ENCODE assay signal across 8 cellular contexts in the genomic region with DNA sequence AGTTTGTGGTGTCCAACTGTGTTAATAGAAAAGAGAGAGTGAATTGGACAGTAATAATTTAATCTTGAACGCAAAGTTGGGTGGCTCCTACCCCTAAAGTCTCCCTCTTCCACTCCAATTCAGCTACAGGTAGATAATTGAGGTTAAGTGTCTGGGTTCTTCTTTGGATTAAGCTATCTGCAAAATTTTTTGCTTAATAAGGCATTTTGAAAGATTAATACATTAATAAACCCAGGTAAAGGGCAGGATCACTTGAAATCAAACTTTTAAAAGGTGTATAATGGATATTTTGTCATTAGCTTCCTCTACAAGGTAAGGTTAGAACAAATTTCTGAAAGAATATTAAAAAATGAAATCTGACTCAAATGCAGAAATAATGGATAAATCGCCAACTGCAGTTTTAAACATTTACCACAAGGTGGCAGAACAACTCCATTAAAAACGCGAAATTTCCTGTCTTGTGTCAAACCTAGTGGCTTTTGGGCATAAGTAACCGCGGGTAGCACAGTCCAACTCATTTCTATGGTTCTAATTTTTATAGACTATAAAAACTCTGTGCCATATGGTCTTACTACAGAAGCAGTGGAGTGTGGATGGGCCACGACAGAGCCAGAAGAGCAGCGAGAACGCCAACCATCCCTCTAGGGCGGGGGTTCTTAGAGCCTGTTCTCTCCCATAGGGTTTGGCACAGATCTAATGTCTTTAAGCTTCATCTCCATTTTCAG.
DNase-seq lines count a peak whose midpoint lies in the region; ATAC-seq, FAIRE-seq and TF ChIP-seq lines count a peak whose summit lies in the region.

No MANE protein-coding gene starts in this region.

- H3K4me2 ChIP-seq in astrocyte (ENCODE audit: low read length), result no peak overlapping the region

- no peaks in the 10 kb centered on the region for H3K36me3 Mint-ChIP-seq in astrocyte (ENCODE audit: low read depth, unreplicated experiment)

- peak; percentile 63 for DNase-seq in AG20443 (ENCODE audit: low spot score)
- no peak for DNase-seq in GM18507 (ENCODE audit: extremely low spot score, insufficient read length, low read depth)
- DNase-seq in NCI-H2227 treated with DMSO at 0.1 percent for 48 hours (lab: John Stamatoyannopoulos, UW), result peak; percentile 22
- DNase-seq in astrocyte (ENCODE audit: low read depth), result peak; percentile 42
- DNase-seq in right cardiac atrium, result no peak
- DNase-seq in sigmoid colon, result no peak
- no peak for DNase-seq in stimulated activated naive CD4-positive, alpha-beta T cell treated with Interleukin-2 at 50 U/mL for 16 hours (lab: John Stamatoyannopoulos, UW)

- H3K4me3 Mint-ChIP-seq in astrocyte (ENCODE audit: unreplicated experiment), result no peak overlapping the region

- H3K79me2 ChIP-seq in astrocyte (ENCODE audit: insufficient read depth, low read length), result no peaks in the 10 kb centered on the region

- H3K27me3 ChIP-seq in astrocyte (ENCODE audit: insufficient read depth, low read length) (no peaks in the 10 kb centered on the region), right cardiac atrium (ENCODE audit: control insufficient read depth, insufficient read depth) (no peaks in the 10 kb centered on the region), sigmoid colon (no peaks in the 10 kb centered on the region)

- H3K27ac ChIP-seq in astrocyte (ENCODE audit: low read depth, low read length) (no peak overlapping the region), right cardiac atrium (ENCODE audit: low read length) (no peak overlapping the region), sigmoid colon (no peak overlapping the region)

- H3K36me3 ChIP-seq in astrocyte (ENCODE audit: insufficient read depth, low read length) (peaks cover 2% of the 10 kb centered on the region), sigmoid colon (no peaks in the 10 kb centered on the region)

- no peak for TF ChIP-seq EP300 in sigmoid colon (IDR thresholded peaks at IDR 0.05)

- peak overlapping the region; percentile 70 for H3K27ac Mint-ChIP-seq in astrocyte (ENCODE audit: unreplicated experiment)

- H4K20me1 ChIP-seq in astrocyte (ENCODE audit: insufficient read depth, low read length), result no peaks in the 10 kb centered on the region

- H3K9me3 ChIP-seq in astrocyte (ENCODE audit: insufficient read depth, low read depth, low read length) (no peaks in the 10 kb centered on the region), right cardiac atrium (ENCODE audit: control insufficient read depth, low read length) (no peaks in the 10 kb centered on the region), sigmoid colon (no peaks in the 10 kb centered on the region)

- no peak overlapping the region for H3K9ac ChIP-seq in astrocyte (ENCODE audit: low read length)

- WGBS in right cardiac atrium, result 22% methylated on average over 10 of the region's 10 CpGs
- WGBS in sigmoid colon, 2 donors, result 35 to 36% methylated on average over 10 of the region's 10 CpGs

- peaks cover 10% of the 10 kb centered on the region for H3K4me1 Mint-ChIP-seq in astrocyte (ENCODE audit: low read depth, unreplicated experiment)

- H3K4me1 ChIP-seq in astrocyte (ENCODE audit: insufficient read depth, low read length) (peaks cover 12% of the 10 kb centered on the region), right cardiac atrium (ENCODE audit: control insufficient read depth, insufficient read depth, low read length) (no peaks in the 10 kb centered on the region), sigmoid colon (no peaks in the 10 kb centered on the region)

- intact Hi-C loops in right cardiac atrium (cut with DNase I) (loop anchor here in 3 of 4 donors (2.0 to 10.0 kb wide), 3 partner anchors 132 to 746 kb away; no protein-coding TSS in a partner anchor), sigmoid colon (cut with DNase I) (loop anchor here (1.0 kb wide), 1 partner anchor 747 kb away; no protein-coding TSS in a partner anchor)

- FAIRE-seq in GM18507 (lab: Jason Lieb, UNC) (peak; percentile 90), astrocyte (lab: Jason Lieb, UNC) (peak; percentile 58)

- TF ChIP-seq POLR2A in sigmoid colon (IDR thresholded peaks at IDR 0.05), result no peak

- H2AFZ ChIP-seq in astrocyte (ENCODE audit: low read depth, low read length), result no peak overlapping the region

- H3K4me3 ChIP-seq in astrocyte (ENCODE audit: insufficient read depth, low read depth, low read length), result no peak overlapping the region
- no peak overlapping the region for H3K4me3 ChIP-seq in right cardiac atrium (ENCODE audit: low read length)
- H3K4me3 ChIP-seq in sigmoid colon, result no peak overlapping the region

- ATAC-seq in right cardiac atrium (peak; percentile 34 to 51), HG03039 (IDR thresholded peaks at IDR 0.05; ENCODE audit: unreplicated experiment) (no peak)

- peak; percentile 84 for TF ChIP-seq CTCF in astrocyte (IDR thresholded peaks at IDR 0.05; ENCODE audit: insufficient read depth, low read depth, low read length)
- peak; percentile 63 to 86 (median 77) for TF ChIP-seq CTCF in sigmoid colon (IDR thresholded peaks at IDR 0.05)

- H3K27me3 Mint-ChIP-seq in astrocyte (ENCODE audit: low read depth, unreplicated experiment), result no peaks in the 10 kb centered on the region

- H3K9me3 Mint-ChIP-seq in astrocyte (ENCODE audit: unreplicated experiment), result peaks cover 4% of the 10 kb centered on the region

Comparison
In these comparisons a context has a peak if more than half of its experiments do, and no peak if none do; other contexts are left out.
1. DNase-seq: peak in AG20443 (single experiment), NCI-H2227 treated with DMSO at 0.1 percent for 48 hours (single experiment) and astrocyte (single experiment); none in GM18507 (single experiment), right cardiac atrium (0 of 3), sigmoid colon (single experiment) and stimulated activated naive CD4-positive, alpha-beta T cell treated with Interleukin-2 at 50 U/mL for 16 hours (single experiment).